In the genomic region with DNA sequence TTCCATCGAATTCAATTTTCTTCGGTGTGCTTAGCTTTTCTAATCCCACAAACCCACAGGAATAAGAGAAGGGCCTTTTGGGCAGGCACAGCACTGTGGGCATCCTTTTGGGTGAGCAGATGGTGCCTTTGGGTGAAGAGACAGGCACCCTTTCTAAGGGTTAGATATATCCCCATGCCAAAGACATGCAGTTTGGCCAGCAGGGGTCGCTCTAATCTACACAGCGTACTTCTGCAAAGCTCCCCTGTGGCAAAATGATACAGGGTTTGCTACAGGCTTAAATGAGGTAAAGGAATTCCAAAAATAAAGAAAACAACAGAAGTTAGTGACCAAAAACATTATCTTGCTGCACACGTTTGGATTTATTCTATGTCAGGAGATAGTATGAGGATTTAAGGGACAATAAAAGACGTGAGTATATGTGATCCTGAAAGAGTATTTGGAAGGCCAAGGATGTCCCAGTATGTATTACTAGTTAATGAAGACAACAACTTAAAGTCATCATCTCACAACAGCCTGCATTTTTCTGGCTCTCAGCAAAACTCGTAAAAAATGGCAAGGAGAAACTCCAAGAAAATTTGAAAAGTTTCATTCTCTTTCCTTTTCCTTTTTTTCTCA, we compare ENCODE assay signal across 8 cellular contexts. TPM values are rescaled to one million over a fixed set of nuclear protein-coding genes. Genes with fewer than 3 reads are reported as not detected.
DNase-seq lines count a peak whose midpoint lies in the region; ATAC-seq and TF ChIP-seq lines count a peak whose summit lies in the region.

No MANE protein-coding gene starts in this region.

- H3K36me3 ChIP-seq in smooth muscle cell (ENCODE audit: low read depth) (no peaks in the 10 kb centered on the region), gastrocnemius medialis (no peaks in the 10 kb centered on the region)

- in situ Hi-C loops in gastrocnemius medialis (cut with MboI; ENCODE audit: low sequenced_read_pairs in 4 of 4), result no loop called here

- POLR2A ChIA-PET in GM10248 (lab: Yijun Ruan, JAX), result no interaction called here

- whole genome bisulfite sequencing in smooth muscle cell (ENCODE audit: low lambda C conversion rate), result 40% methylated on average over 7 of the region's 7 CpGs

- DNase-seq in GM10248 (ENCODE audit: extremely low spot score) (no peak), HFF-Myc (ENCODE audit: extremely low read depth, low read depth) (peak; percentile 24), NCI-H748 (lab: John Stamatoyannopoulos, UW; ENCODE audit: unreplicated experiment) (peak; percentile 49), activated T-cell treated with anti-CD3 and anti-CD28 coated beads for 1 hour (ENCODE audit: low read depth) (peak; percentile 26), foreskin melanocyte (peak; percentile 27), smooth muscle cell (lab: John Stamatoyannopoulos, UW; ENCODE audit: unreplicated experiment) (peak; percentile 0), gastrocnemius medialis (no peak), retina (no peak)

- no peak for TF ChIP-seq POLR2A in gastrocnemius medialis (IDR thresholded peaks at IDR 0.05)

- no peak for ATAC-seq in gastrocnemius medialis

- no peaks in the 10 kb centered on the region for H3F3A ChIP-seq in smooth muscle cell (ENCODE audit: low read depth)

- H3K9ac ChIP-seq in smooth muscle cell (ENCODE audit: low read depth), result no peak overlapping the region

- TF ChIP-seq CTCF in GM10248 (IDR thresholded peaks at IDR 0.05; ENCODE audit: control extremely low read depth, extremely low read depth, low read depth, missing control alignments) (peak; percentile 32), HFF-Myc (IDR thresholded peaks at IDR 0.05; ENCODE audit: low read depth, low read length, missing control alignments) (peak; percentile 73), smooth muscle cell (IDR thresholded peaks at IDR 0.05; ENCODE audit: borderline replicate concordance, insufficient read depth, poor library complexity, severe bottlenecking) (peak; percentile 59), gastrocnemius medialis (IDR thresholded peaks at IDR 0.05 in 4 of 5, conservative IDR thresholded peaks at IDR 0.05 in 1 of 5) (peak in 2 of 5 experiments; percentile 11 to 36)

- no peak overlapping the region for H3K4me2 ChIP-seq in smooth muscle cell

- H3K79me2 ChIP-seq in smooth muscle cell (ENCODE audit: low read depth), result no peaks in the 10 kb centered on the region

- no peaks in the 10 kb centered on the region for H3K9me3 ChIP-seq in smooth muscle cell (replicated peaks; ENCODE audit: low read depth)
- no peaks in the 10 kb centered on the region for H3K9me3 ChIP-seq in gastrocnemius medialis

- H4K20me1 ChIP-seq in smooth muscle cell (ENCODE audit: low read depth), result no peaks in the 10 kb centered on the region

- no peaks in the 10 kb centered on the region for H3K4me1 ChIP-seq in smooth muscle cell (ENCODE audit: low read depth)
- H3K4me1 ChIP-seq in gastrocnemius medialis, result no peaks in the 10 kb centered on the region

- CTCF ChIA-PET in GM10248 (lab: Yijun Ruan, JAX), result interaction anchor here (0.9 to 2.9 kb wide), 8 partner anchors 9 to 96 kb away, joined by 3 to 14 read pairs (median 4); no protein-coding TSS in a partner anchor

- H2AFZ ChIP-seq in smooth muscle cell (ENCODE audit: low read depth), result no peak overlapping the region

- no peak overlapping the region for H3K4me3 ChIP-seq in HFF-Myc (replicated peaks; ENCODE audit: low read depth, low read length)
- H3K4me3 ChIP-seq in smooth muscle cell, result no peak overlapping the region
- no peak overlapping the region for H3K4me3 ChIP-seq in gastrocnemius medialis

- H3K27me3 ChIP-seq in smooth muscle cell (ENCODE audit: low read depth), result no peaks in the 10 kb centered on the region
- H3K27me3 ChIP-seq in gastrocnemius medialis, result peaks cover 0 to 4% (median 0%) of the 10 kb centered on the region in 3 donors

- intact Hi-C loops in gastrocnemius medialis (cut with DNase I; ENCODE audit: low total_unique reads), result no loop called here

- H3K27ac ChIP-seq in smooth muscle cell (ENCODE audit: low read depth) (no peak overlapping the region), gastrocnemius medialis (no peak overlapping the region)

RNA-seq across cellular contexts. Expression of gene PHEX, which starts 49.5 kb away (rescaled TPM):
- total RNA-seq in smooth muscle cell (0.40 TPM in 1 of 2 replicates, not detected in the other), gastrocnemius medialis (under 1 TPM in 1 of 4 donors, not detected in 3; 0.05 TPM)
- 0.18 TPM in 1 of 2 replicates, not detected in the other for polyA plus RNA-seq in smooth muscle cell

Comparison
In these comparisons a context has a peak if more than half of its experiments do, and no peak if none do; other contexts are left out.
1. DNase-seq: peak in HFF-Myc (single experiment), NCI-H748 (single experiment), activated T-cell treated with anti-CD3 and anti-CD28 coated beads for 1 hour (single experiment), foreskin melanocyte (single experiment) and smooth muscle cell (single experiment); none in GM10248 (single experiment), gastrocnemius medialis (0 of 2) and retina (single experiment).